ENCODE assay signal across 37 cellular contexts in genomic region chr12:23502259-23502658, GRCh38.
DNase-seq lines count a peak whose midpoint lies in the region; ATAC-seq, FAIRE-seq and TF ChIP-seq lines count a peak whose summit lies in the region.
"Had no signal": no experiment of that assay in that cellular context is flagged by ENCODE, and none has a peak within 500 bp of the region (broad histone marks: within the 10 kb centered on the region; RNA-seq: fewer than 3 reads in every experiment).

No MANE protein-coding gene starts in this region.

- H4K20me1 ChIP-seq in K562 (replicated peaks; ENCODE audit: control insufficient read depth, insufficient read depth, low read length) = no peaks in the 10 kb centered on the region
- H4K20me1 ChIP-seq: BLaER1; BLaER1 treated with 17β-estradiol and CSF1 and Interleukin-3, amounts not matched to agents 10 nM and 100 nM had no signal

- H3K79me2 ChIP-seq in K562 (ENCODE audit: control insufficient read depth, insufficient read depth, low read length) (peaks cover 59% of the 10 kb centered on the region), mesendoderm (ENCODE audit: control insufficient read depth, insufficient read depth, low read length) (no peaks in the 10 kb centered on the region)

- TF ChIP-seq CTCF in K562 (IDR thresholded peaks at IDR 0.05 in 2 of 3, conservative IDR thresholded peaks at IDR 0.05 in 1 of 3; ENCODE audit: insufficient read depth in 2 of 3, low read depth in 1 of 3, low read length in 3 of 3) = no peak
- TF ChIP-seq CTCF in endodermal cell (conservative IDR thresholded peaks at IDR 0.05) = no peak
- TF ChIP-seq CTCF in heart right ventricle (IDR thresholded peaks at IDR 0.05) = no peak

- H3K4me3 Mint-ChIP-seq in endodermal cell = no peak overlapping the region
- H3K4me3 Mint-ChIP-seq in naive thymus-derived CD8-positive, alpha-beta T cell = no peak overlapping the region
- H3K4me3 Mint-ChIP-seq: B cell; CD14-positive monocyte; CD4-positive, alpha-beta memory T cell; CD4-positive, alpha-beta T cell; CD8-positive, alpha-beta memory T cell; CD8-positive, alpha-beta T cell had no signal

- BruUV-seq in K562 (replicated peaks; lab: Mats Ljungman, UMichigan) = no TSS peak

- H3K4me3 ChIP-seq in K562 = no peak overlapping the region
- H3K4me3 ChIP-seq in endodermal cell (ENCODE audit: low read length) = no peak overlapping the region
- no peak overlapping the region for H3K4me3 ChIP-seq in mesendoderm (ENCODE audit: low read length)
- no peak overlapping the region for H3K4me3 ChIP-seq in heart right ventricle
- H3K4me3 ChIP-seq: A549; BLaER1; BLaER1 treated with 17β-estradiol and CSF1 and Interleukin-3, amounts not matched to agents 10 nM and 100 nM had no signal

- no peak for TF ChIP-seq POLR2A in K562 (conservative IDR thresholded peaks at IDR 0.05)

- no peak overlapping the region for H4K5ac ChIP-seq in mesendoderm (ENCODE audit: low read length)

- H3K36me3 ChIP-seq in K562 (ENCODE audit: control insufficient read depth, insufficient read depth, low read length) = peaks cover 20% of the 10 kb centered on the region; the same call in 2 of the 3 replicates
- no peaks in the 10 kb centered on the region for H3K36me3 ChIP-seq in endodermal cell (ENCODE audit: control insufficient read depth, insufficient read depth, low read length)
- no peaks in the 10 kb centered on the region for H3K36me3 ChIP-seq in mesendoderm (ENCODE audit: control insufficient read depth, insufficient read depth, low read length)
- H3K36me3 ChIP-seq in heart right ventricle = no peaks in the 10 kb centered on the region
- H3K36me3 ChIP-seq: BE2C; BLaER1; BLaER1 treated with 17β-estradiol and CSF1 and Interleukin-3, amounts not matched to agents 10 nM and 100 nM had no signal

- peak; percentile 59 for DNase-seq in OCI-M1 (lab: John Stamatoyannopoulos, UW)
- peak; percentile 12 to 47 (median 18) for DNase-seq in K562 (ENCODE audit: extremely low read depth in 1 of 4, low spot score in 3 of 4)
- DNase-seq in endodermal cell = no peak
- DNase-seq in mesendoderm = peak; percentile 25
- DNase-seq in NCI-H774 (lab: John Stamatoyannopoulos, UW) = no peak
- no peak for DNase-seq in heart right ventricle
- DNase-seq in naive thymus-derived CD8-positive, alpha-beta T cell = no peak
- DNase-seq in NCI-H524 treated with DMSO at 0.1 percent for 48 hours (lab: John Stamatoyannopoulos, UW) = no peak
- DNase-seq: 8988T; ACHN; AML-193; BE2C; C1 segment of cervical spinal cord; Caco-2; Calu3; CD4-positive, alpha-beta memory T cell; CD4-positive, alpha-beta T cell; CD4-positive, CD25-positive, alpha-beta regulatory T cell; CD8-positive, alpha-beta memory T cell; CD8-positive, alpha-beta T cell; COR-L47; DMS 273 treated with DMSO at 0.1 percent for 48 hours; DMS153; DMS53; DMS79; DMS79 treated with DMSO at 0.1 percent for 48 hours; DND-41; EL had no signal

- no peak overlapping the region for H3K23ac ChIP-seq in mesendoderm (ENCODE audit: low read length)

- peak overlapping the region; percentile 86 for H3K4ac ChIP-seq in mesendoderm (ENCODE audit: low read depth, low read length)

- intact Hi-C loops in K562 (cut with micrococcal nuclease) (loop anchor here (10.0 kb wide), 1 partner anchor 297 kb away; no protein-coding TSS in a partner anchor), heart right ventricle (cut with DNase I) (no loop called here)

- peak overlapping the region; percentile 99 for H3K18ac ChIP-seq in mesendoderm (ENCODE audit: low read length)

- H3K9ac ChIP-seq in K562 (ENCODE audit: insufficient read depth in 1 of 2, low read depth in 2 of 2, low read length in 2 of 2) = no peak overlapping the region
- no peak overlapping the region for H3K9ac ChIP-seq in endodermal cell (ENCODE audit: extremely low read depth, low read length, poor library complexity, severe bottlenecking)
- H3K9ac ChIP-seq in mesendoderm (ENCODE audit: low read length) = no peak overlapping the region
- H3K9ac ChIP-seq: BLaER1; BLaER1 treated with 17β-estradiol and CSF1 and Interleukin-3, amounts not matched to agents 10 nM and 100 nM had no signal

- H3K36me3 Mint-ChIP-seq in endodermal cell (ENCODE audit: low read depth) = peaks cover 14% of the 10 kb centered on the region
- H3K36me3 Mint-ChIP-seq in naive thymus-derived CD8-positive, alpha-beta T cell = no peaks in the 10 kb centered on the region
- H3K36me3 Mint-ChIP-seq: CD14-positive monocyte; CD4-positive, alpha-beta memory T cell; CD4-positive, CD25-positive, alpha-beta regulatory T cell; CD8-positive, alpha-beta memory T cell; CD8-positive, alpha-beta T cell had no signal

- peak overlapping the region; percentile 96 for H2BK120ac ChIP-seq in mesendoderm (ENCODE audit: low read depth, low read length)

- no peaks in the 10 kb centered on the region for H3K9me1 ChIP-seq in K562 (ENCODE audit: control insufficient read depth, insufficient read depth, low read length)

- no peak for ATAC-seq in K562
- no peak for ATAC-seq in heart right ventricle
- no peak for ATAC-seq in naive thymus-derived CD8-positive, alpha-beta T cell
- ATAC-seq: A549; CD8-positive, alpha-beta T cell had no signal

- H3K27me3 ChIP-seq in K562 (ENCODE audit: control insufficient read depth in 2 of 2, insufficient read depth in 2 of 2, low read length in 2 of 2) (no peaks in the 10 kb centered on the region), endodermal cell (ENCODE audit: control insufficient read depth, insufficient read depth, low read length, poor library complexity, severe bottlenecking) (no peaks in the 10 kb centered on the region), mesendoderm (ENCODE audit: insufficient read depth, low read length, poor library complexity) (no peaks in the 10 kb centered on the region), heart right ventricle (no peaks in the 10 kb centered on the region)
- H3K27me3 ChIP-seq: BE2C; BLaER1; BLaER1 treated with 17β-estradiol and CSF1 and Interleukin-3, amounts not matched to agents 10 nM and 100 nM had no signal

- WGBS in K562 (ENCODE audit: insufficient coverage, low coverage, missing lambda C conversion rate) = 4% methylated on average over 3 of the region's 3 CpGs
- 70 to 74% methylated on average over 3 of the region's 3 CpGs for WGBS in endodermal cell (ENCODE audit: insufficient coverage in 1 of 2, insufficient read length in 1 of 2), 2 experiments
- WGBS in mesendoderm (ENCODE audit: extremely low coverage, insufficient coverage, low lambda C conversion rate) = no CpG with 5 or more reads among the region's 3 CpGs
- WGBS in heart right ventricle, 2 donors = 56 to 67% methylated on average over 3 of the region's 3 CpGs

- in situ Hi-C loops in K562 (cut with MboI) = no loop called here

- peak overlapping the region; percentile 6 for H3K56ac ChIP-seq in mesendoderm (ENCODE audit: low read length)

- no peak for FAIRE-seq in K562 (lab: Jason Lieb, UNC)
- FAIRE-seq: A204.1, A549, D721Med had no signal

- CTCF ChIA-PET in K562 (lab: Yijun Ruan, JAX; ENCODE audit: low intra/inter-chr PET ratio) = no interaction called here

- peak overlapping the region; percentile 62; the same call in 1 of the 2 replicates for H2AFZ ChIP-seq in K562 (ENCODE audit: low read depth, low read length)

- H3K79me1 ChIP-seq in mesendoderm (ENCODE audit: low read length) = no peaks in the 10 kb centered on the region

- H2BK5ac ChIP-seq in mesendoderm (ENCODE audit: low read length) = peak overlapping the region; percentile 96

- TF ChIP-seq EP300 in K562 (IDR thresholded peaks at IDR 0.05; ENCODE audit: low read length) = peak; percentile 47; the same call in 1 of the 2 replicates

- H3K4me2 ChIP-seq in K562 (ENCODE audit: insufficient read depth, low read length) = no peak overlapping the region
- H3K4me2 ChIP-seq in mesendoderm (ENCODE audit: low read length) = no peak overlapping the region
- H3K4me2 ChIP-seq: A549; BLaER1; BLaER1 treated with 17β-estradiol and CSF1 and Interleukin-3, amounts not matched to agents 10 nM and 100 nM had no signal

- H3K27ac Mint-ChIP-seq in endodermal cell = peak overlapping the region; percentile 19
- H3K27ac Mint-ChIP-seq in naive thymus-derived CD8-positive, alpha-beta T cell = no peak overlapping the region
- H3K27ac Mint-ChIP-seq: B cell; CD14-positive monocyte; CD4-positive, alpha-beta memory T cell; CD4-positive, alpha-beta T cell; CD4-positive, CD25-positive, alpha-beta regulatory T cell; CD8-positive, alpha-beta memory T cell; CD8-positive, alpha-beta T cell had no signal

- H3K4me1 ChIP-seq in K562 (replicated peaks in 1 of 2; ENCODE audit: control insufficient read depth in 2 of 2, insufficient read depth in 2 of 2, low read length in 2 of 2) (peaks cover 0 to 13% of the 10 kb centered on the region in 2 experiments; a peak in 3 of 5 replicates), endodermal cell (ENCODE audit: control insufficient read depth, insufficient read depth, low read length) (peaks cover 17% of the 10 kb centered on the region), mesendoderm (ENCODE audit: control insufficient read depth, low read depth, low read length) (peaks cover 15% of the 10 kb centered on the region), heart right ventricle (no peaks in the 10 kb centered on the region)
- H3K4me1 ChIP-seq: A549; BE2C; BLaER1; BLaER1 treated with 17β-estradiol and CSF1 and Interleukin-3, amounts not matched to agents 10 nM and 100 nM; Caco-2 had no signal

- no peaks in the 10 kb centered on the region for H3K27me3 Mint-ChIP-seq in endodermal cell (ENCODE audit: insufficient read depth)
- H3K27me3 Mint-ChIP-seq in naive thymus-derived CD8-positive, alpha-beta T cell = no peaks in the 10 kb centered on the region
- H3K27me3 Mint-ChIP-seq: B cell; CD4-positive, alpha-beta memory T cell; CD4-positive, alpha-beta T cell; CD4-positive, CD25-positive, alpha-beta regulatory T cell; CD8-positive, alpha-beta memory T cell had no signal

- peaks cover 35% of the 10 kb centered on the region for H3K4me1 Mint-ChIP-seq in endodermal cell
- H3K4me1 Mint-ChIP-seq in naive thymus-derived CD8-positive, alpha-beta T cell = no peaks in the 10 kb centered on the region
- H3K4me1 Mint-ChIP-seq: B cell; CD14-positive monocyte; CD4-positive, alpha-beta memory T cell; CD4-positive, CD25-positive, alpha-beta regulatory T cell; CD8-positive, alpha-beta memory T cell had no signal

- POLR2A ChIA-PET in K562 (lab: Yijun Ruan, JAX) = interaction anchor here (1.8 kb wide), 1 partner anchor 9 kb away, joined by 6 read pairs; no protein-coding TSS in a partner anchor
- POLR2A ChIA-PET in naive thymus-derived CD8-positive, alpha-beta T cell (lab: Charles Lee) = no interaction called here

- no peak overlapping the region for H4K8ac ChIP-seq in mesendoderm (ENCODE audit: low read depth, low read length)

- no peak overlapping the region for H2BK15ac ChIP-seq in mesendoderm (replicated peaks; ENCODE audit: low read depth)

- H2AK5ac ChIP-seq in mesendoderm (ENCODE audit: low read length) = peak overlapping the region; percentile 92

- H3K27ac ChIP-seq in K562 (ENCODE audit: extremely low read depth, low read depth, low read length) = peak overlapping the region; percentile 23; the same call in 2 of the 3 replicates
- no peak overlapping the region for H3K27ac ChIP-seq in endodermal cell (ENCODE audit: low read depth, low read length)
- peak overlapping the region; percentile 80 for H3K27ac ChIP-seq in mesendoderm (ENCODE audit: low read depth, low read length)
- H3K27ac ChIP-seq in heart right ventricle = no peak overlapping the region
- H3K27ac ChIP-seq: 22Rv1; A549; BLaER1; BLaER1 treated with 17β-estradiol and CSF1 and Interleukin-3, amounts not matched to agents 10 nM and 100 nM; C4-2B had no signal

- TF ChIP-seq RAD21 in K562 (CRISPR knock-in tag; conservative IDR thresholded peaks at IDR 0.05 in 1 of 2, IDR thresholded peaks at IDR 0.05 in 1 of 2) = no peak

- peaks cover 41% of the 10 kb centered on the region for H3K9me3 Mint-ChIP-seq in endodermal cell
- H3K9me3 Mint-ChIP-seq in naive thymus-derived CD8-positive, alpha-beta T cell = peaks cover 0 to 18% (median 5%) of the 10 kb centered on the region in 9 donors
- H3K9me3 Mint-ChIP-seq: CD4-positive, alpha-beta T cell had no signal

- H3K9me3 ChIP-seq in K562 (replicated peaks; ENCODE audit: control insufficient read depth, insufficient read depth, low read depth, low read length) (no peaks in the 10 kb centered on the region; the same call in none of the 2 replicates), endodermal cell (ENCODE audit: control insufficient read depth, low read length) (peaks cover 39% of the 10 kb centered on the region), heart right ventricle (peaks cover 0 to 26% (median 8%) of the 10 kb centered on the region in 11 donors)
- H3K9me3 ChIP-seq: A549, BE2C, BLaER1 had no signal

Comparison
In these comparisons a context has a peak if more than half of its experiments do, and no peak if none do; other contexts are left out.
1. DNase-seq: peak in OCI-M1 (single experiment), K562 (4 of 4) and mesendoderm (single experiment); none in endodermal cell (single experiment), NCI-H774 (single experiment), heart right ventricle (0 of 2), naive thymus-derived CD8-positive, alpha-beta T cell (0 of 10) and NCI-H524 treated with DMSO at 0.1 percent for 48 hours (single experiment).
2. H3K27ac ChIP-seq: peak in K562 (single experiment) and mesendoderm (single experiment); none in endodermal cell (single experiment) and heart right ventricle (0 of 10).